8 cellular contexts compared by ENCODE assay signal in genomic region chr13:24618219-24618955, GRCh38.
DNase-seq lines count a peak whose midpoint lies in the region; ATAC-seq lines count a peak whose summit lies in the region.

No MANE protein-coding gene starts in this region.

- peak; percentile 77 for ATAC-seq in GM19023 (IDR thresholded peaks at IDR 0.05; ENCODE audit: unreplicated experiment)
- peak; percentile 82 for ATAC-seq in HG03196 (IDR thresholded peaks at IDR 0.05; ENCODE audit: unreplicated experiment)
- peak; percentile 43 for ATAC-seq in esophagus mucosa

- DNase-seq in activated CD4-positive, CD25-positive, alpha-beta regulatory T cell treated with anti-CD3 and anti-CD28 coated beads, Interleukin-2, amount 50 U/mL, for 16 hours (ENCODE audit: low read depth, low spot score) = peak; percentile 32
- peak; percentile 45 for DNase-seq in stimulated activated naive CD4-positive, alpha-beta T cell treated with Interleukin-2 at 50 U/mL for 16 hours (lab: John Stamatoyannopoulos, UW)
- no peak for DNase-seq in hippocampal formation (lab: John Stamatoyannopoulos, UW)
- no peak for DNase-seq in GF-D8 (lab: John Stamatoyannopoulos, UW)
- DNase-seq in NCI-H1048 (lab: John Stamatoyannopoulos, UW) = no peak

Comparison
In these comparisons a context has a peak if more than half of its experiments do, and no peak if none do; other contexts are left out.
1. DNase-seq: peak in activated CD4-positive, CD25-positive, alpha-beta regulatory T cell treated with anti-CD3 and anti-CD28 coated beads, Interleukin-2, amount 50 U/mL, for 16 hours (single experiment) and stimulated activated naive CD4-positive, alpha-beta T cell treated with Interleukin-2 at 50 U/mL for 16 hours (single experiment); none in hippocampal formation (0 of 2), GF-D8 (single experiment) and NCI-H1048 (single experiment).
2. Peak in every context shown above with its lines, with median percentiles within 50 percentile points of each other: ATAC-seq.